ENCODE assay signal across 8 cellular contexts in genomic region chr6:63635165-63635562, GRCh38. TPM values are rescaled to one million over a fixed set of nuclear protein-coding genes. Genes with fewer than 3 reads are reported as not detected.
DNase-seq lines count a peak whose midpoint lies in the region; ATAC-seq and TF ChIP-seq lines count a peak whose summit lies in the region.

No MANE protein-coding gene starts in this region.

- peak overlapping the region; percentile 68 for H3K4me3 ChIP-seq in PC-9
- peak overlapping the region; percentile 81 for H3K4me3 ChIP-seq in epithelial cell of esophagus (ENCODE audit: low read length)
- peak overlapping the region; percentile 85 to 91 for H3K4me3 ChIP-seq in prostate gland

- H3K9me3 ChIP-seq in PC-9 (ENCODE audit: insufficient read depth, low read depth) (no peaks in the 10 kb centered on the region), prostate gland (no peaks in the 10 kb centered on the region)

- 5% methylated on average over 4 of the region's 4 CpGs for WGBS in prostate gland

- BruUV-seq in PC-9 (replicated peaks; lab: Mats Ljungman, UMichigan) = TSS peak; percentile 54

- H3F3A ChIP-seq in PC-9 (ENCODE audit: insufficient read depth, low read depth) = peaks cover 9% of the 10 kb centered on the region; the same call in 1 of the 2 replicates

- no peaks in the 10 kb centered on the region for H3K36me3 ChIP-seq in PC-9 (ENCODE audit: low read depth)
- H3K36me3 ChIP-seq in prostate gland = no peaks in the 10 kb centered on the region

- ATAC-seq in GM18498 (IDR thresholded peaks at IDR 0.05; ENCODE audit: unreplicated experiment) = peak; percentile 29
- peak; percentile 18 for ATAC-seq in HG02571 (IDR thresholded peaks at IDR 0.05; ENCODE audit: unreplicated experiment)

- H4K20me1 ChIP-seq in PC-9 (ENCODE audit: insufficient read depth) = peaks cover 34% of the 10 kb centered on the region

- no peak for TF ChIP-seq POLR2A in prostate gland (IDR thresholded peaks at IDR 0.05)

- H3K4me1 ChIP-seq in PC-9 (replicated peaks; ENCODE audit: insufficient read depth) (peaks cover 33% of the 10 kb centered on the region), prostate gland (replicated peaks) (peaks cover 6% of the 10 kb centered on the region)

- TF ChIP-seq CTCF in PC-9 (conservative IDR thresholded peaks at IDR 0.05) (no peak), epithelial cell of esophagus (IDR thresholded peaks at IDR 0.05; ENCODE audit: insufficient read depth, low read depth, low read length, missing control alignments) (no peak), prostate gland (IDR thresholded peaks at IDR 0.05) (no peak)

- DNase-seq in PC-9 (no peak), epithelial cell of esophagus (ENCODE audit: low read depth) (no peak), prostate gland (ENCODE audit: low spot score) (peak; percentile 5), NCI-H1092 (lab: John Stamatoyannopoulos, UW) (no peak), hepatic stellate cell (ENCODE audit: low spot score) (no peak)
- DNase-seq in activated effector memory CD4-positive, alpha-beta T cell treated with anti-CD3 and anti-CD28 coated beads, Interleukin-2, amount 50 U/mL, for 16 hours = no peak

- H3K9me2 ChIP-seq in PC-9 (ENCODE audit: insufficient read depth) = no peaks in the 10 kb centered on the region

- H3K27ac ChIP-seq in PC-9 = no peak overlapping the region
- H3K27ac ChIP-seq in prostate gland = peak overlapping the region; percentile 98 to 99

- CTCF ChIA-PET in PC-9 (lab: Charles Lee) = interaction anchor here (0.6 to 1.4 kb wide), 3 partner anchors 37 to 168 kb away, joined by 3 to 5 read pairs (median 3); no protein-coding TSS in a partner anchor

- peaks cover 43% of the 10 kb centered on the region for H3K79me2 ChIP-seq in PC-9 (ENCODE audit: low read depth)

- intact Hi-C loops in PC-9 (cut with micrococcal nuclease; ENCODE audit: unreplicated experiment) = loop anchor here (5.0 kb wide), 2 partner anchors 42 to 63 kb away; partner anchors contain the start of genes LOC128125822 and PTP4A1
- intact Hi-C loops in prostate gland (cut with DNase I) = loop anchor here (5.0 kb wide), 1 partner anchor 63 kb away; the partner anchor contains the start of genes LOC128125822 and PTP4A1

- POLR2A ChIA-PET in PC-9 (lab: Charles Lee; ENCODE audit: unreplicated experiment) = interaction anchor here (0.5 to 0.6 kb wide), 3 partner anchors 13 to 131 kb away, joined by 3 to 14 read pairs (median 3); no protein-coding TSS in a partner anchor

- H3K27me3 ChIP-seq in PC-9 (ENCODE audit: insufficient read depth, low read depth) (no peaks in the 10 kb centered on the region), prostate gland (replicated peaks; ENCODE audit: insufficient read depth) (no peaks in the 10 kb centered on the region)

- peak overlapping the region; percentile 89 for H2AFZ ChIP-seq in PC-9

- H3K4me2 ChIP-seq in PC-9 = peak overlapping the region; percentile 92

RNA-seq across cellular contexts. Expression of gene PHF3, which starts 0.4 kb away (rescaled TPM):
- total RNA-seq in PC-9 (2021) = 59.8 and 67.1 TPM in 2 replicates
- 10 to 100 TPM; 47.6 to 63.9 TPM for total RNA-seq in prostate gland
